In the genomic region with DNA sequence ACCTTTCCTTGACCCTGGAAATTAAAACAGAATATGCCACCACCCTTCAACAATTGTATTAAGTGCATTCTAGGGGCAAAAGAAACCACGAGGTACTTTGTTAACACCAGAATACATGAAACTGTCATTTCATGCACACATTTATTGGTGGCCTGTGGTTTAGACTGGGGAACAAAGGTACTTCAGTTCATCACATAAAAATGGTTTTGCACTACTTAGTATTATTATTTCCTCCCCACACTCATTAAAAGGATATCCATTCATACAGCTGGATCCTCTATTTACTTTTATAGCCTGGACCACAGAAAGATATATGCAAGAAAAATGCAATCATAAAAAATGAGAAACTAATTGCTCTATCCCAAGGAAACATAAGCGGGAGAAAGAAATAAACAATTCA, we compare ENCODE assay signal across 22 cellular contexts.
"Had no signal": no experiment of that assay in that cellular context is flagged by ENCODE, and none has a peak within 500 bp of the region (broad histone marks: within the 10 kb centered on the region; RNA-seq: fewer than 3 reads in every experiment).

No MANE protein-coding gene starts in this region.

- H3K4me3 ChIP-seq: coronary artery, dorsolateral prefrontal cortex, esophagus muscularis mucosa, gastroesophageal sphincter, heart left ventricle, hepatocyte, left lung, lower lobe of right lung, mucosa of descending colon had no signal

- H3K27me3 ChIP-seq: dorsolateral prefrontal cortex, foreskin keratinocyte, gastroesophageal sphincter, heart left ventricle, hepatocyte, left lung had no signal

- ATAC-seq: foreskin keratinocyte, gastroesophageal sphincter, heart left ventricle, left cardiac atrium, left lung, lower lobe of right lung, mucosa of descending colon had no signal

- H3K4me2 ChIP-seq: hepatocyte had no signal

- DNase-seq: dermis blood vessel endothelial cell; dorsolateral prefrontal cortex; effector CD4-positive, alpha-beta T cell; effector memory CD4-positive, alpha-beta T cell; foreskin keratinocyte; heart left ventricle; left cardiac atrium; left lung; left ventricle myocardium superior; lower lobe of right lung; mesenchymal stem cell; mucosa of descending colon had no signal

- H3K27ac ChIP-seq: coronary artery, dorsolateral prefrontal cortex, esophagus muscularis mucosa, foreskin keratinocyte, gastroesophageal sphincter, heart left ventricle, hepatocyte, left lung, lower lobe of right lung had no signal

- H3K4me3 Mint-ChIP-seq: mesothelial cell of epicardium had no signal

- FAIRE-seq: colon, endothelial cell of umbilical vein, frontal cortex, islet of Langerhans, keratinocyte had no signal

- H3K27ac Mint-ChIP-seq: mesothelial cell of epicardium had no signal

- H3K36me3 ChIP-seq: esophagus muscularis mucosa, gastroesophageal sphincter, heart left ventricle, left lung, lower lobe of right lung had no signal

- H3K9me3 ChIP-seq: lower lobe of right lung had no signal

- H3K4me1 ChIP-seq: gastroesophageal sphincter, left lung, lower lobe of right lung had no signal

- H2AFZ ChIP-seq: hepatocyte had no signal
